9 cellular contexts compared by ENCODE assay signal in the genomic region with DNA sequence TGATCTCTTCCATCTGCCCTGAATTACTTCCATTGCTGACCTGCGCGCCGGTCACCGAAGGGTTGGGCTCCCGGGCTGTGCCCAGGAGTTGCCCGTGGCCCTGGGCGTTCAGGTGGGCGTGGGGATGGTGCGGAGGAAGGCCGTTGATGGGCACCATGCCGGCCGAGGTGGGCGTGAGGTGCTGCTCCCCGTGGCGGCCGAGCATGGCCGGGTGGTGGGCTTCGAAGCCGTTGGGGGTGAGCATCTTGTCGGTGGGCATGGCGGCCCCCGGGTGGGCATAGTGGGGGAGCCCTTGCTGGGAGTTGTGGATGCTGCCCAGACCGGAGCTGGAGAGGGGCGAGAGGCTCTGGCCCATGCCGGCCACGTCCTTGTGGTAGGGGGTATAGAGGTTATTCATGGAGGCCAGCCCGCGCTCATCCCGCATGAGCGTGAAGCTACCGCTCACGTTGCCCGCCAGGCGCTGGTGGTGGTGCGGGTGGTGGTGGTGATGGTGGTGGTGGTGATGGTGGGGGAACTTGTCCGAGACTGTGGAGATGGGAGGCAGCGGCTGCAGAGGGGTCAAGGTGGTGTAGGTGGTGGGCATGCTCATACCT. TPM values are rescaled to one million over a fixed set of nuclear protein-coding genes. Genes with fewer than 3 reads are reported as not detected.
DNase-seq lines count a peak whose midpoint lies in the region; ATAC-seq, FAIRE-seq and TF ChIP-seq lines count a peak whose summit lies in the region.
"Had no signal": no experiment of that assay in that cellular context is flagged by ENCODE, and none has a peak within 500 bp of the region (broad histone marks: within the 10 kb centered on the region; RNA-seq: fewer than 3 reads in every experiment).

No MANE protein-coding gene starts in this region.

- H3K27ac ChIP-seq in kidney (ENCODE audit: low read depth in 2 of 2, low read length in 2 of 2) (no peak overlapping the region), SJCRH30 (no peak overlapping the region)

- H3K36me3 ChIP-seq in kidney (ENCODE audit: control insufficient read depth in 1 of 2, insufficient read depth in 2 of 2, low read length in 2 of 2) (no peaks in the 10 kb centered on the region), SJCRH30 (no peaks in the 10 kb centered on the region)

- intact Hi-C loops in kidney (cut with DNase I), result loop anchor here (10.0 kb wide), 1 partner anchor 406 kb away; no protein-coding TSS in a partner anchor
- intact Hi-C loops in posterior cingulate gyrus (cut with DNase I), result loop anchor here (10.0 kb wide), 1 partner anchor 726 kb away; no protein-coding TSS in a partner anchor

- no peak for ATAC-seq in stimulated activated memory B cell treated with anti-CD40 and anti-IgM and Interleukin-4, amounts not matched to agents 10 μg/mL and 1 μg/mL and 100 μg/mL, for 72 hours

- no peak for DNase-seq in T-helper 2 cell treated with Interferon-gamma antibody and Interleukin-4, amounts not matched to agents 5 μg/mL and 100 μg/mL, for 36 hours (ENCODE audit: low spot score)
- DNase-seq in T-helper 2 cell (no peak), kidney (peak; percentile 70), SJCRH30 (no peak), posterior cingulate gyrus (no peak), HUDEP-2 (lab: John Stamatoyannopoulos, UW; ENCODE audit: unreplicated experiment in 76 of 76) (no peak)
- peak; percentile 29 to 31 for DNase-seq in activated T-cell treated with anti-CD3 and anti-CD28 coated beads, Interleukin-2, amount 50 U/mL, for 48 hours
- DNase-seq: left cardiac atrium had no signal

- H3K27me3 ChIP-seq in SJCRH30, result no peaks in the 10 kb centered on the region

- peaks cover 4 to 24% of the 10 kb centered on the region in 2 donors for H3K4me1 ChIP-seq in kidney (ENCODE audit: control insufficient read depth in 1 of 2, insufficient read depth in 1 of 2, low read depth in 1 of 2, low read length in 2 of 2)
- no peaks in the 10 kb centered on the region for H3K4me1 ChIP-seq in SJCRH30

- FAIRE-seq in kidney (lab: Jason Lieb, UNC), result no peak

- H3K36me3 Mint-ChIP-seq in T-helper 2 cell treated with Interferon-gamma antibody and Interleukin-4, amounts not matched to agents 5 μg/mL and 100 μg/mL, for 36 hours (ENCODE audit: low read depth), result no peaks in the 10 kb centered on the region
- H3K36me3 Mint-ChIP-seq in stimulated activated memory B cell treated with anti-CD40 and anti-IgM and Interleukin-4, amounts not matched to agents 10 μg/mL and 1 μg/mL and 100 μg/mL, for 72 hours, result no peaks in the 10 kb centered on the region

- H3K9me3 Mint-ChIP-seq in T-helper 2 cell treated with Interferon-gamma antibody and Interleukin-4, amounts not matched to agents 5 μg/mL and 100 μg/mL, for 36 hours, result no peaks in the 10 kb centered on the region
- H3K9me3 Mint-ChIP-seq in stimulated activated memory B cell treated with anti-CD40 and anti-IgM and Interleukin-4, amounts not matched to agents 10 μg/mL and 1 μg/mL and 100 μg/mL, for 72 hours, result no peaks in the 10 kb centered on the region

- peak overlapping the region; percentile 76 for H3K4me3 Mint-ChIP-seq in T-helper 2 cell treated with Interferon-gamma antibody and Interleukin-4, amounts not matched to agents 5 μg/mL and 100 μg/mL, for 36 hours
- H3K4me3 Mint-ChIP-seq in stimulated activated memory B cell treated with anti-CD40 and anti-IgM and Interleukin-4, amounts not matched to agents 10 μg/mL and 1 μg/mL and 100 μg/mL, for 72 hours, result peak overlapping the region; percentile 74

- peaks cover 87% of the 10 kb centered on the region for H3K27me3 Mint-ChIP-seq in T-helper 2 cell treated with Interferon-gamma antibody and Interleukin-4, amounts not matched to agents 5 μg/mL and 100 μg/mL, for 36 hours (ENCODE audit: low read depth)
- peaks cover 93% of the 10 kb centered on the region for H3K27me3 Mint-ChIP-seq in stimulated activated memory B cell treated with anti-CD40 and anti-IgM and Interleukin-4, amounts not matched to agents 10 μg/mL and 1 μg/mL and 100 μg/mL, for 72 hours

- H3K27ac Mint-ChIP-seq in T-helper 2 cell treated with Interferon-gamma antibody and Interleukin-4, amounts not matched to agents 5 μg/mL and 100 μg/mL, for 36 hours, result peak overlapping the region; percentile 41
- peak overlapping the region; percentile 10 for H3K27ac Mint-ChIP-seq in stimulated activated memory B cell treated with anti-CD40 and anti-IgM and Interleukin-4, amounts not matched to agents 10 μg/mL and 1 μg/mL and 100 μg/mL, for 72 hours

- no peak for TF ChIP-seq CTCF in kidney (IDR thresholded peaks at IDR 0.05; ENCODE audit: borderline replicate concordance, extremely low read depth, insufficient read depth)

- no peak overlapping the region for H3K9ac ChIP-seq in kidney (ENCODE audit: low read length in 2 of 2)

- H3K4me3 ChIP-seq in kidney (ENCODE audit: low read length in 2 of 2), result no peak overlapping the region
- H3K4me3 ChIP-seq in SJCRH30, result no peak overlapping the region

- peaks cover 3% of the 10 kb centered on the region for H3K4me1 Mint-ChIP-seq in T-helper 2 cell treated with Interferon-gamma antibody and Interleukin-4, amounts not matched to agents 5 μg/mL and 100 μg/mL, for 36 hours (ENCODE audit: low read depth)
- peaks cover 34% of the 10 kb centered on the region for H3K4me1 Mint-ChIP-seq in stimulated activated memory B cell treated with anti-CD40 and anti-IgM and Interleukin-4, amounts not matched to agents 10 μg/mL and 1 μg/mL and 100 μg/mL, for 72 hours

- H3K9me3 ChIP-seq in kidney (ENCODE audit: control insufficient read depth in 1 of 2, low read length in 2 of 2) (no peaks in the 10 kb centered on the region), SJCRH30 (replicated peaks) (no peaks in the 10 kb centered on the region)

RNA-seq across cellular contexts. Expression of gene ONECUT1, which starts 1.0 kb away (rescaled TPM):
- total RNA-seq in kidney, result not detected
- polyA plus RNA-seq in kidney (ENCODE audit: insufficient read depth, low read depth, low replicate concordance), result not detected
- 0.14 and 0.28 TPM in 2 replicates for total RNA-seq in SJCRH30 (2014; rRNA removed; shearing (Covaris generic))
- total RNA-seq: left cardiac atrium had no signal

Comparison
In these comparisons a context has a peak if more than half of its experiments do, and no peak if none do; other contexts are left out.
1. DNase-seq: peak in activated T-cell treated with anti-CD3 and anti-CD28 coated beads, Interleukin-2, amount 50 U/mL, for 48 hours (2 of 2) and kidney (single experiment); none in T-helper 2 cell treated with Interferon-gamma antibody and Interleukin-4, amounts not matched to agents 5 μg/mL and 100 μg/mL, for 36 hours (single experiment), T-helper 2 cell (0 of 5), SJCRH30 (0 of 2), posterior cingulate gyrus (0 of 10) and HUDEP-2 (0 of 76).